In genomic region chr21:36483095-36483494, GRCh38 we compare ENCODE assay signal across 30 cellular contexts. TPM values are rescaled to one million over a fixed set of nuclear protein-coding genes. Genes with fewer than 3 reads are reported as not detected.
"Had no signal": no experiment of that assay in that cellular context is flagged by ENCODE, and none has a peak within 500 bp of the region (broad histone marks: within the 10 kb centered on the region; RNA-seq: fewer than 3 reads in every experiment).

No MANE protein-coding gene starts in this region.

- ATAC-seq: naive thymus-derived CD4-positive, alpha-beta T cell; natural killer cell; psoas muscle; right cardiac atrium; sciatic nerve; stimulated activated effector memory CD8-positive, alpha-beta T cell treated with anti-CD3 and anti-CD28 coated beads, Interleukin-12 subunit alpha, Interleukin-12 subunit beta, amount 100 ng/mL, for 72 hours; stimulated activated naive B cell treated with anti-CD40 and anti-IgM and Interleukin-4, amounts not matched to agents 10 μg/mL and 1 μg/mL and 100 μg/mL, for 72 hours had no signal

- H3K9me3 ChIP-seq: ovary, psoas muscle, stomach, thoracic aorta, thyroid gland, tibial nerve, upper lobe of left lung, vagina had no signal

- H3K36me3 ChIP-seq: ovary, stomach, thoracic aorta, thyroid gland, tibial nerve, upper lobe of left lung, vagina had no signal

- H3K27ac Mint-ChIP-seq: naive thymus-derived CD4-positive, alpha-beta T cell; natural killer cell; nephron; stimulated activated effector memory CD8-positive, alpha-beta T cell treated with anti-CD3 and anti-CD28 coated beads, Interleukin-12 subunit alpha, Interleukin-12 subunit beta, amount 100 ng/mL, for 72 hours; stimulated activated naive B cell treated with anti-CD40 and anti-IgM and Interleukin-4, amounts not matched to agents 10 μg/mL and 1 μg/mL and 100 μg/mL, for 72 hours; stimulated activated naive CD8-positive, alpha-beta T cell treated with anti-CD3 and anti-CD28 coated beads, Interleukin-15, Interleukin-2, amounts not matched to agents 100 ng/mL and 50 ng/mL, for 24 hours had no signal

- H3K4me2 ChIP-seq: smooth muscle cell had no signal

- H3K4me1 ChIP-seq: parathyroid adenoma, tibial nerve, upper lobe of left lung, vagina had no signal

- H3K9ac ChIP-seq: parathyroid adenoma had no signal

- H3K27me3 ChIP-seq: ovary, stomach, thyroid gland, tibial nerve, upper lobe of left lung, vagina had no signal

- DNase-seq: naive thymus-derived CD4-positive, alpha-beta T cell; natural killer cell; occipital lobe; ovary; psoas muscle; stimulated activated CD4-positive, alpha-beta T cell treated with anti-CD3 and anti-CD28 coated beads, Interleukin-15, amount 100 ng/mL, for 24 hours; stimulated activated CD4-positive, alpha-beta T cell treated with anti-CD3 and anti-CD28 coated beads, Interleukin-2, amount 100 ng/mL, for 24 hours; stimulated activated CD4-positive, alpha-beta T cell treated with anti-CD3 and anti-CD28 coated beads, Interleukin-2, amount 100 ng/mL, for 48 hours; stimulated activated CD4-positive, alpha-beta T cell treated with anti-CD3 and anti-CD28 coated beads, Interleukin-4, amount 100 ng/mL, for 24 hours; stimulated activated naive B cell treated with anti-CD40 and anti-IgM and Interleukin-4, amounts not matched to agents 10 μg/mL and 1 μg/mL and 100 μg/mL, for 72 hours; stimulated activated naive CD4-positive, alpha-beta T cell treated with Interleukin-2 at 50 U/mL for 16 hours; stomach; thyroid gland; trophoblast cell; upper lobe of left lung had no signal

- H3K9me3 Mint-ChIP-seq: naive thymus-derived CD4-positive, alpha-beta T cell; natural killer cell; nephron; stimulated activated effector memory CD8-positive, alpha-beta T cell treated with anti-CD3 and anti-CD28 coated beads, Interleukin-12 subunit alpha, Interleukin-12 subunit beta, amount 100 ng/mL, for 72 hours; stimulated activated naive B cell treated with anti-CD40 and anti-IgM and Interleukin-4, amounts not matched to agents 10 μg/mL and 1 μg/mL and 100 μg/mL, for 72 hours; stimulated activated naive CD8-positive, alpha-beta T cell treated with anti-CD3 and anti-CD28 coated beads, Interleukin-15, Interleukin-2, amounts not matched to agents 100 ng/mL and 50 ng/mL, for 24 hours had no signal

- H3K4me3 Mint-ChIP-seq: naive thymus-derived CD4-positive, alpha-beta T cell; natural killer cell; nephron; stimulated activated effector memory CD8-positive, alpha-beta T cell treated with anti-CD3 and anti-CD28 coated beads, Interleukin-12 subunit alpha, Interleukin-12 subunit beta, amount 100 ng/mL, for 72 hours; stimulated activated naive B cell treated with anti-CD40 and anti-IgM and Interleukin-4, amounts not matched to agents 10 μg/mL and 1 μg/mL and 100 μg/mL, for 72 hours; stimulated activated naive CD8-positive, alpha-beta T cell treated with anti-CD3 and anti-CD28 coated beads, Interleukin-15, Interleukin-2, amounts not matched to agents 100 ng/mL and 50 ng/mL, for 24 hours had no signal

- H3K4me1 Mint-ChIP-seq: natural killer cell, nephron had no signal

- H3K36me3 Mint-ChIP-seq: naive thymus-derived CD4-positive, alpha-beta T cell; natural killer cell; stimulated activated effector memory CD8-positive, alpha-beta T cell treated with anti-CD3 and anti-CD28 coated beads, Interleukin-12 subunit alpha, Interleukin-12 subunit beta, amount 100 ng/mL, for 72 hours; stimulated activated naive B cell treated with anti-CD40 and anti-IgM and Interleukin-4, amounts not matched to agents 10 μg/mL and 1 μg/mL and 100 μg/mL, for 72 hours had no signal

- H3K27ac ChIP-seq: ovary, parathyroid adenoma, psoas muscle, skin epidermis, stomach, thoracic aorta, thyroid gland, tibial nerve, upper lobe of left lung, vagina had no signal

- H2AFZ ChIP-seq: parathyroid adenoma had no signal

- H3K4me3 ChIP-seq: ovary, psoas muscle, skin epidermis, smooth muscle cell, stomach, thoracic aorta, thyroid gland, tibial nerve, upper lobe of left lung, vagina had no signal

RNA-seq across cellular contexts. Expression of gene CLDN14, which starts 3.2 kb away (rescaled TPM):
- total RNA-seq: naive thymus-derived CD4-positive, alpha-beta T cell; natural killer cell; occipital lobe; ovary; psoas muscle; right cardiac atrium; smooth muscle cell; stomach; subcutaneous adipose tissue; temporal lobe; thoracic aorta; thyroid gland; ureter; vagina had no signal
- polyA plus RNA-seq: naive thymus-derived CD4-positive, alpha-beta T cell; neural cell; right cardiac atrium; smooth muscle cell had no signal
